ENCODE assay signal across 27 cellular contexts in genomic region chr5:112445626-112446350, GRCh38. TPM values are rescaled to one million over a fixed set of nuclear protein-coding genes. Genes with fewer than 3 reads are reported as not detected.
"Had no signal": no experiment of that assay in that cellular context is flagged by ENCODE, and none has a peak within 500 bp of the region (broad histone marks: within the 10 kb centered on the region; RNA-seq: fewer than 3 reads in every experiment).

No MANE protein-coding gene starts in this region.

- H3K27ac ChIP-seq: HL-60, KMS-11, PC-9, Peyer's patch had no signal

- ATAC-seq: K562 had no signal

- H3K9me3 ChIP-seq: Peyer's patch, SK-N-SH had no signal

- H3K27me3 ChIP-seq: Peyer's patch had no signal

- DNase-seq: Kasumi-1, NCI-H1092, NCI-H1105 treated with DMSO at 0.1 percent for 48 hours, NCI-H1417 treated with DMSO at 0.1 percent for 48 hours, NCI-H146, NCI-H1694 treated with DMSO at 0.1 percent for 48 hours, NCI-H1930, NCI-H2081, NCI-H2107, NCI-H2227 treated with DMSO at 0.1 percent for 48 hours, NCI-H524, NCI-H69, NCI-H774, OCI-M1, PC-9, Peyer's patch, Right ventricle myocardium superior, RPMI8226, SIG-M5, SK-N-SH, SW 1271 had no signal

- FAIRE-seq: HTR-8/SVneo, K562 had no signal

- H3K4me3 ChIP-seq: K562, PC-9, Peyer's patch had no signal

- H3K27ac Mint-ChIP-seq: IgD-negative memory B cell had no signal

- H3K36me3 ChIP-seq: Peyer's patch had no signal

- H3K4me1 ChIP-seq: Peyer's patch had no signal

- H3K4me3 Mint-ChIP-seq: IgD-negative memory B cell had no signal

- H3K36me3 Mint-ChIP-seq: IgD-negative memory B cell had no signal

RNA-seq across cellular contexts. Expression of gene EPB41L4A, which starts 26.7 kb away (rescaled TPM):
- total RNA-seq: M059J had no signal
